ENCODE assay signal across 8 cellular contexts in the genomic region with DNA sequence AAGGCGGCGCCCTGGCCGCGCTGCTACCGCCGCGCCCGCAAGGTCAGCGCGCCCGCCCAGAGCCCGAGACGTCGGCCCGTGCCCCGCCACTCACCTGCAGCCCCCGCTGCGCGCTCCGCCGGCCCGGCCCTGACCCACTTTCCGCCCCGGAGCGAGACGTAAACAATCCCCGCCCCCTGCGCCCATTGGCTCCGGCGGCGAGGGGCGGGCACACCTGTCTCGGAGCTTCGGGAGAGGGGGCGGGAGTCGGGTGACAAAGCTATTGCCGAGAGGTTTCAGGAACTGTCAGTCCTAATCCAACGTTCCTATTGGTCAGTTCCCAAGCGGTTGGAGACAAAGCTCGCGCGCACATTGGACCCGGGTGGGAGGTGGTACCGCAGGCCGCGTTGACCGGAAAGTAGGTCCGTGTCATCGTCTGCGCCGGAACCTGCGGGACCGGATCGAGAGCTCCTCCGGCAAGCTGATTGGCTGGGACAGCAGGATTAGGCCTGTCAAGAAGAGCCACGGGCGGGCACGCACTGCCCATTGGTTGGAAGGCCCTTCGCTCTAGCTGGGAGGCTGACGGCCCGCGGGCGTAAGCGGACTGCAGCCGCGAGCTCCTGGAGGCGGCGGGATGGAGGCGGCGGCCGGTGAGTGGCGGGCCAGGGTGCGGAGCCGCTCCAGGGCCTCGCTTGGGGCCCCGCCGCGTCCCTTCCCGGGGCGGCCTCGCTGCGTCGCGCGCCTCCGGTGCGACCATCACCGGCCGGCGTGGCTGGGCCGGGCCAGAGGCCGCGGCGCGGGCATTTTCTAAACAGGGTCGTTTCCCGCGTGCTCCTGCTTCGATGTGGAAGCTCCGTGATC. TPM values are rescaled to one million over a fixed set of nuclear protein-coding genes. Genes with fewer than 3 reads are reported as not detected.
A peak's percentile ranks its signal among the peaks of the same experiment; 100 is the strongest.
DNase-seq lines count a peak whose midpoint lies in the region; ATAC-seq and TF ChIP-seq lines count a peak whose summit lies in the region.

NUBP2 (plus strand) TSS at position 553 of the 840 bp plus-strand sequence; CDS start at position 614, 61 bp downstream.
SPSB3 (minus strand) TSS at position 164 of the 840 bp plus-strand sequence. CDS start 1,088 bp downstream, outside the sequence.

- peaks cover 3% of the 10 kb centered on the region for H3K36me3 Mint-ChIP-seq in activated T-helper 1 cell treated with anti-CD3 and anti-CD28 coated beads, Interleukin-12 subunit alpha, Interleukin-12 subunit beta, Interleukin-2, Interleukin-4 antibody, amounts not matched to agents 30 ng/mL and 10 ng/mL and 1 ng/mL, durations not matched to agents 14 hours and 24 hours and 36 hours (ENCODE audit: low read depth)

- DNase-seq in DND-41 (peak; percentile 100), GM23248 (peak; percentile 100), Kasumi-1 (lab: John Stamatoyannopoulos, UW) (peak; percentile 90 to 93), RPMI7951 (ENCODE audit: low read depth) (peak; percentile 99), esophagus squamous epithelium (lab: John Stamatoyannopoulos, UW) (peak; percentile 99), myocyte (ENCODE audit: low read depth) (peak; percentile 100)
- DNase-seq in activated T-helper 1 cell treated with anti-CD3 and anti-CD28 coated beads, Interleukin-12 subunit alpha, Interleukin-12 subunit beta, Interleukin-2, Interleukin-4 antibody, amounts not matched to agents 30 ng/mL and 10 ng/mL and 1 ng/mL, durations not matched to agents 14 hours and 24 hours and 36 hours (ENCODE audit: low spot score) = peak; percentile 99
- DNase-seq in stimulated activated CD8-positive, alpha-beta memory T cell treated with anti-CD3 and anti-CD28 coated beads, Interleukin-7, amount 100 ng/mL, for 48 hours (ENCODE audit: extremely low read depth in 1 of 2, low read depth in 1 of 2) = peak; percentile 96 to 99

- 0 out of 2 replicates have a peak, but pooled peaks cover 8% of the 10 kb centered on the region for H3F3A ChIP-seq in GM23248 (ENCODE audit: insufficient read depth)

- H3K9ac ChIP-seq in DND-41 (ENCODE audit: low read depth, low read length) = peak within 1 kb of the TSS; percentile 83
- peak within 1 kb of the TSS; percentile 85 for H3K9ac ChIP-seq in GM23248

- H3K4me2 ChIP-seq in DND-41 (ENCODE audit: insufficient read depth, low read length) (peak within 1 kb of the TSS; percentile 95), GM23248 (ENCODE audit: unreplicated experiment) (peak within 1 kb of the TSS; percentile 89)

- peak within 1 kb of the TSS; percentile 83 to 97 for H3K4me3 ChIP-seq in DND-41 (ENCODE audit: low read depth in 1 of 2, low read length in 2 of 2)
- peak within 1 kb of the TSS; percentile 98 for H3K4me3 ChIP-seq in GM23248
- peak within 1 kb of the TSS; percentile 86 to 96 (median 94) for H3K4me3 ChIP-seq in esophagus squamous epithelium

- H2AFZ ChIP-seq in DND-41 (ENCODE audit: low read depth, low read length) (peak within 1 kb of the TSS; percentile 75), GM23248 (peak within 1 kb of the TSS; percentile 69)

- peak within 1 kb of the TSS; percentile 93 for H3K4me3 Mint-ChIP-seq in activated T-helper 1 cell treated with anti-CD3 and anti-CD28 coated beads, Interleukin-12 subunit alpha, Interleukin-12 subunit beta, Interleukin-2, Interleukin-4 antibody, amounts not matched to agents 30 ng/mL and 10 ng/mL and 1 ng/mL, durations not matched to agents 14 hours and 24 hours and 36 hours

- H3K36me3 ChIP-seq in DND-41 (ENCODE audit: insufficient read depth, low read length) (peaks cover 67% of the 10 kb centered on the region), GM23248 (ENCODE audit: low read depth) (no peaks in the 10 kb centered on the region), esophagus squamous epithelium (peaks cover 6 to 63% (median 11%) of the 10 kb centered on the region in 3 donors)

- H3K27me3 ChIP-seq in DND-41 (ENCODE audit: insufficient read depth, low read length, poor library complexity) (no peaks in the 10 kb centered on the region), GM23248 (replicated peaks; ENCODE audit: insufficient read depth) (no peaks in the 10 kb centered on the region), esophagus squamous epithelium (no peaks in the 10 kb centered on the region)

- H3K79me2 ChIP-seq in DND-41 (ENCODE audit: insufficient read depth, low read length) (peaks cover 85% of the 10 kb centered on the region), GM23248 (ENCODE audit: insufficient read depth) (peaks cover 58% of the 10 kb centered on the region)

- peak; percentile 89 for ATAC-seq in DND-41 (ENCODE audit: insufficient read depth, low read depth)

- intact Hi-C loops in activated T-helper 1 cell treated with anti-CD3 and anti-CD28 coated beads, Interleukin-12 subunit alpha, Interleukin-12 subunit beta, Interleukin-2, Interleukin-4 antibody, amounts not matched to agents 30 ng/mL and 10 ng/mL and 1 ng/mL, durations not matched to agents 14 hours and 24 hours and 36 hours (cut with micrococcal nuclease) = loop anchor here (1.0 to 10.0 kb wide), 10 partner anchors 9 to 752 kb away; partner anchors contain the start of genes CEMP1, E4F1, FAHD1 and MAPK8IP3
- intact Hi-C loops in esophagus squamous epithelium (cut with DNase I) = no loop called here

- H4K20me1 ChIP-seq in DND-41 (ENCODE audit: insufficient read depth, low read length) (peaks cover 78% of the 10 kb centered on the region), GM23248 (ENCODE audit: insufficient read depth) (no peaks in the 10 kb centered on the region)

- TF ChIP-seq CTCF in DND-41 (IDR thresholded peaks at IDR 0.05; ENCODE audit: borderline replicate concordance, extremely low read depth, low read length, poor library complexity, severe bottlenecking) (no peak), esophagus squamous epithelium (IDR thresholded peaks at IDR 0.05) (no peak)

- in situ Hi-C loops in GM23248 (cut with MboI) = no loop called here

- no peaks in the 10 kb centered on the region for H3K27me3 Mint-ChIP-seq in activated T-helper 1 cell treated with anti-CD3 and anti-CD28 coated beads, Interleukin-12 subunit alpha, Interleukin-12 subunit beta, Interleukin-2, Interleukin-4 antibody, amounts not matched to agents 30 ng/mL and 10 ng/mL and 1 ng/mL, durations not matched to agents 14 hours and 24 hours and 36 hours (ENCODE audit: insufficient read depth)

- no peaks in the 10 kb centered on the region for H3K4me1 Mint-ChIP-seq in activated T-helper 1 cell treated with anti-CD3 and anti-CD28 coated beads, Interleukin-12 subunit alpha, Interleukin-12 subunit beta, Interleukin-2, Interleukin-4 antibody, amounts not matched to agents 30 ng/mL and 10 ng/mL and 1 ng/mL, durations not matched to agents 14 hours and 24 hours and 36 hours (ENCODE audit: low read depth)

- peak within 1 kb of the TSS; percentile 81 for H3K27ac Mint-ChIP-seq in activated T-helper 1 cell treated with anti-CD3 and anti-CD28 coated beads, Interleukin-12 subunit alpha, Interleukin-12 subunit beta, Interleukin-2, Interleukin-4 antibody, amounts not matched to agents 30 ng/mL and 10 ng/mL and 1 ng/mL, durations not matched to agents 14 hours and 24 hours and 36 hours

- H3K27ac ChIP-seq in DND-41 (ENCODE audit: low read length) (peak within 1 kb of the TSS; percentile 71), GM23248 (peak within 1 kb of the TSS; percentile 60), esophagus squamous epithelium (peak within 1 kb of the TSS; percentile 80 to 97 (median 94))

- WGBS in GM23248 (ENCODE audit: low coverage in 1 of 2, low lambda C conversion rate in 2 of 2, missing lambda C conversion rate in 2 of 2), 2 experiments = 0 to 1% methylated on average over 55 to 86 of the region's 100 CpGs
- 0% methylated on average over 8 of the region's 100 CpGs; no CpG with 5 or more reads in 1 of the 2 donors for WGBS in esophagus squamous epithelium, 2 donors

- H3K9me2 ChIP-seq in GM23248 (ENCODE audit: insufficient read depth) = no peaks in the 10 kb centered on the region

- H3K9me3 ChIP-seq in DND-41 (ENCODE audit: insufficient read depth, low read length, severe bottlenecking) = no peaks in the 10 kb centered on the region
- no peaks in the 10 kb centered on the region for H3K9me3 ChIP-seq in GM23248 (ENCODE audit: low read depth)
- H3K9me3 ChIP-seq in esophagus squamous epithelium = no peaks in the 10 kb centered on the region

- peak in 2 of 4 donors; percentile 75 to 83 for TF ChIP-seq POLR2A in esophagus squamous epithelium (IDR thresholded peaks at IDR 0.05)

- H3K9me3 Mint-ChIP-seq in activated T-helper 1 cell treated with anti-CD3 and anti-CD28 coated beads, Interleukin-12 subunit alpha, Interleukin-12 subunit beta, Interleukin-2, Interleukin-4 antibody, amounts not matched to agents 30 ng/mL and 10 ng/mL and 1 ng/mL, durations not matched to agents 14 hours and 24 hours and 36 hours = no peaks in the 10 kb centered on the region

- H3K4me1 ChIP-seq in DND-41 (ENCODE audit: insufficient read depth, low read length) = peaks cover 50% of the 10 kb centered on the region
- no peaks in the 10 kb centered on the region for H3K4me1 ChIP-seq in GM23248 (ENCODE audit: insufficient read depth)
- H3K4me1 ChIP-seq in esophagus squamous epithelium = peaks cover 24 to 73% (median 33%) of the 10 kb centered on the region in 3 donors

RNA-seq across cellular contexts. Expression of gene NUBP2, which starts in this region (rescaled TPM):
- 88.9 and 189 TPM in 2 replicates for total RNA-seq in GM23248 (2014; rRNA removed; shearing (Covaris generic))
- 64.3 and 66.4 TPM in 2 replicates for polyA plus RNA-seq in GM23248 (2016; fragmentation: Nextera tagmentation; extraction: Ambion mirVana)
- 50.1 and 71.5 TPM in 2 replicates for total RNA-seq in RPMI7951 (2014; rRNA removed; shearing (Covaris generic))
- total RNA-seq in activated T-helper 1 cell treated with anti-CD3 and anti-CD28 coated beads, Interleukin-12 subunit alpha, Interleukin-12 subunit beta, Interleukin-2, Interleukin-4 antibody, amounts not matched to agents 30 ng/mL and 10 ng/mL and 1 ng/mL, durations not matched to agents 14 hours and 24 hours and 36 hours = 81.6 and 82.8 TPM in 2 replicates
- total RNA-seq in esophagus squamous epithelium (10 to 100 TPM; 71.4 to 91.5 (median 79.5) TPM), myocyte (114 and 157 TPM in 2 replicates)
- polyA plus RNA-seq in myocyte (2012) = 52.1 TPM

RNA-seq across cellular contexts. Expression of gene SPSB3, which starts in this region (rescaled TPM):
- 35.3 and 50.2 TPM in 2 replicates for total RNA-seq in GM23248 (2014; rRNA removed; shearing (Covaris generic))
- polyA plus RNA-seq in GM23248 (2016; fragmentation: Nextera tagmentation; extraction: Ambion mirVana) = 35.1 and 35.6 TPM in 2 replicates
- 15.6 and 22.7 TPM in 2 replicates for total RNA-seq in RPMI7951 (2014; rRNA removed; shearing (Covaris generic))
- total RNA-seq in activated T-helper 1 cell treated with anti-CD3 and anti-CD28 coated beads, Interleukin-12 subunit alpha, Interleukin-12 subunit beta, Interleukin-2, Interleukin-4 antibody, amounts not matched to agents 30 ng/mL and 10 ng/mL and 1 ng/mL, durations not matched to agents 14 hours and 24 hours and 36 hours = 30.3 and 30.8 TPM in 2 replicates
- 10 to 100 TPM; 27.8 to 84.5 (median 45.1) TPM for total RNA-seq in esophagus squamous epithelium
- 27.0 and 39.6 TPM in 2 replicates for total RNA-seq in myocyte
- 31.1 TPM for polyA plus RNA-seq in myocyte (2012)

Comparison
In these comparisons a context has a peak if more than half of its experiments do, and no peak if none do; other contexts are left out.
1. Peak in every context shown above with its lines: DNase-seq, ATAC-seq, H3K4me3 ChIP-seq and H3K27ac ChIP-seq.